ENCODE assay signal across 10 cellular contexts in the genomic region with DNA sequence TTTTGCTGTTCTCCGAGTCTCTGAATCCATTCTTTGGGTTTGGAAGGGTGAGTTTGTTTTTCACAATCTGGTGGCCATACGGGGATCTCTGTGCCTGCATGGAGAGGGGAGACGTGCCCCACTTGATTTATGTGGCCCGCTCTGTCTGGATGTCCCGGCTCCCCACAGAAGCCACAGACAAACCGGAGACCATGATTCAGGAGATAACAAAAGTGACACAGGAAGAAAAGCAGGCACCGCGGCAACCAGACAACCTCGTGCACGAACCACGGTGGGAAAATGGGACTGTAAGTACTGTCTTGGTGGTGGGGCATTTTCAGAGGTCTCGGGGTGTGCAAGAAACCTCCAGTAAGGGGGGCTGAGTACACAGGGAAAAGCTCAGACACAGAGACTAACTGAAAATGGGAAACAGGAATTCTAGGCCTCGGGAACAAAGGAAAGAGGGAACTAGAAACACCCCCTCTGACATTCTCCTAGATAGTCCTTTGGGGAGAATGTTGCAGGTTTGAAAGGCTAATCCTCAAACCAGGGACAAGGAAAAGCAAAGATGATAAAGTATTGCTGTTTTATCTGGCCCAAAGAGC. TPM values are rescaled to one million over a fixed set of nuclear protein-coding genes. Genes with fewer than 3 reads are reported as not detected.
DNase-seq lines count a peak whose midpoint lies in the region; ATAC-seq and TF ChIP-seq lines count a peak whose summit lies in the region.
"Had no signal": no experiment of that assay in that cellular context is flagged by ENCODE, and none has a peak within 500 bp of the region (broad histone marks: within the 10 kb centered on the region; RNA-seq: fewer than 3 reads in every experiment).

No MANE protein-coding gene starts in this region.

- DNase-seq in GM23338 (ENCODE audit: low spot score) (no peak), DMS 273 (lab: John Stamatoyannopoulos, UW; ENCODE audit: unreplicated experiment) (no peak), GM13976 (ENCODE audit: low spot score) (no peak), WTC11 (ENCODE audit: low spot score) (no peak)
- peak; percentile 34 for DNase-seq in activated CD4-positive, alpha-beta T cell treated with anti-CD3 and anti-CD28 coated beads for 48 hours
- DNase-seq in effector CD8-positive, alpha-beta T cell (lab: John Stamatoyannopoulos, UW), result peak; percentile 6
- DNase-seq in stimulated activated CD4-positive, alpha-beta T cell treated with anti-CD3 and anti-CD28 coated beads, Interleukin-4, amount 100 ng/mL, for 1 hour, result peak; percentile 12
- DNase-seq: aorta, NCI-H1105 had no signal

- no peaks in the 10 kb centered on the region for H3K36me3 ChIP-seq in GM23338 (ENCODE audit: insufficient read depth)

- in situ Hi-C loops in GM13976 (cut with MboI; ENCODE audit: low sequenced_read_pairs, unreplicated experiment), result loop anchor here (10.0 kb wide), 1 partner anchor 113 kb away; no protein-coding TSS in a partner anchor

- CTCF ChIA-PET in WTC11 (lab: Charles Lee), result no interaction called here

- H3K27ac ChIP-seq in GM23338 (ENCODE audit: low read depth), result no peak overlapping the region

- H3K4me1 Mint-ChIP-seq in GM23338, result peaks cover 42% of the 10 kb centered on the region
- peaks cover 42% of the 10 kb centered on the region for H3K4me1 Mint-ChIP-seq in WTC11

- H4K20me1 ChIP-seq in GM23338 (replicated peaks; ENCODE audit: insufficient read depth), result no peaks in the 10 kb centered on the region

- no peaks in the 10 kb centered on the region for H3F3A ChIP-seq in GM23338 (replicated peaks; ENCODE audit: low read depth)

- peak overlapping the region; percentile 89 for H2AFZ ChIP-seq in GM23338

- no peaks in the 10 kb centered on the region for H3K79me2 ChIP-seq in GM23338 (replicated peaks; ENCODE audit: insufficient read depth)

- no peak overlapping the region for H3K4me3 ChIP-seq in GM23338

- POLR2A ChIA-PET in WTC11 (lab: Charles Lee), result no interaction called here

- no peaks in the 10 kb centered on the region for H3K9me2 ChIP-seq in GM23338 (ENCODE audit: insufficient read depth)

- H3K27ac Mint-ChIP-seq in GM23338, result no peak overlapping the region
- no peak overlapping the region for H3K27ac Mint-ChIP-seq in WTC11

- H3K4me2 ChIP-seq in GM23338, result no peak overlapping the region

- no peaks in the 10 kb centered on the region; the same call in 2 of the 3 replicates for H3K9me3 Mint-ChIP-seq in GM23338
- no peaks in the 10 kb centered on the region for H3K9me3 Mint-ChIP-seq in WTC11

- TF ChIP-seq CTCF in GM23338 (conservative IDR thresholded peaks at IDR 0.05; ENCODE audit: low read depth in 2 of 2), result no peak
- no peak for TF ChIP-seq CTCF in GM13976 (IDR thresholded peaks at IDR 0.05; ENCODE audit: borderline replicate concordance, control extremely low read depth, extremely low read depth, insufficient read depth, missing control alignments)
- TF ChIP-seq CTCF in WTC11 (IDR thresholded peaks at IDR 0.05), result no peak

- no peaks in the 10 kb centered on the region for H3K27me3 ChIP-seq in GM23338 (ENCODE audit: insufficient read depth)

- H3K27me3 Mint-ChIP-seq in GM23338 (ENCODE audit: insufficient read depth, low read depth, poor library complexity) (peaks cover 13% of the 10 kb centered on the region), WTC11 (ENCODE audit: low read depth) (no peaks in the 10 kb centered on the region; the same call in 1 of the 2 replicates)

- no peaks in the 10 kb centered on the region; the same call in 2 of the 3 replicates for H3K36me3 Mint-ChIP-seq in GM23338 (ENCODE audit: low read depth)
- H3K36me3 Mint-ChIP-seq in WTC11, result no peaks in the 10 kb centered on the region

- H3K4me3 Mint-ChIP-seq in GM23338, result no peak overlapping the region
- H3K4me3 Mint-ChIP-seq in WTC11, result no peak overlapping the region

- H3K4me1 ChIP-seq in GM23338 (ENCODE audit: insufficient read depth), result peaks cover 13% of the 10 kb centered on the region

- ATAC-seq in GM23338, result no peak
- ATAC-seq in GM18861 (IDR thresholded peaks at IDR 0.05; ENCODE audit: unreplicated experiment), result no peak
- no peak for ATAC-seq in WTC11

TF ChIP-seq in GM23338, 12 proteins besides CTCF, POLR2A, EP300 and RAD21 (continues in another document):
- TF ChIP-seq ZNF331 (CRISPR knock-in tag; IDR thresholded peaks at IDR 0.05; ENCODE audit: low read depth) (no peak), POLR2AphosphoS5 (IDR thresholded peaks at IDR 0.05; ENCODE audit: low read depth) (no peak)
- TF ChIP-seq, protein P1, sequence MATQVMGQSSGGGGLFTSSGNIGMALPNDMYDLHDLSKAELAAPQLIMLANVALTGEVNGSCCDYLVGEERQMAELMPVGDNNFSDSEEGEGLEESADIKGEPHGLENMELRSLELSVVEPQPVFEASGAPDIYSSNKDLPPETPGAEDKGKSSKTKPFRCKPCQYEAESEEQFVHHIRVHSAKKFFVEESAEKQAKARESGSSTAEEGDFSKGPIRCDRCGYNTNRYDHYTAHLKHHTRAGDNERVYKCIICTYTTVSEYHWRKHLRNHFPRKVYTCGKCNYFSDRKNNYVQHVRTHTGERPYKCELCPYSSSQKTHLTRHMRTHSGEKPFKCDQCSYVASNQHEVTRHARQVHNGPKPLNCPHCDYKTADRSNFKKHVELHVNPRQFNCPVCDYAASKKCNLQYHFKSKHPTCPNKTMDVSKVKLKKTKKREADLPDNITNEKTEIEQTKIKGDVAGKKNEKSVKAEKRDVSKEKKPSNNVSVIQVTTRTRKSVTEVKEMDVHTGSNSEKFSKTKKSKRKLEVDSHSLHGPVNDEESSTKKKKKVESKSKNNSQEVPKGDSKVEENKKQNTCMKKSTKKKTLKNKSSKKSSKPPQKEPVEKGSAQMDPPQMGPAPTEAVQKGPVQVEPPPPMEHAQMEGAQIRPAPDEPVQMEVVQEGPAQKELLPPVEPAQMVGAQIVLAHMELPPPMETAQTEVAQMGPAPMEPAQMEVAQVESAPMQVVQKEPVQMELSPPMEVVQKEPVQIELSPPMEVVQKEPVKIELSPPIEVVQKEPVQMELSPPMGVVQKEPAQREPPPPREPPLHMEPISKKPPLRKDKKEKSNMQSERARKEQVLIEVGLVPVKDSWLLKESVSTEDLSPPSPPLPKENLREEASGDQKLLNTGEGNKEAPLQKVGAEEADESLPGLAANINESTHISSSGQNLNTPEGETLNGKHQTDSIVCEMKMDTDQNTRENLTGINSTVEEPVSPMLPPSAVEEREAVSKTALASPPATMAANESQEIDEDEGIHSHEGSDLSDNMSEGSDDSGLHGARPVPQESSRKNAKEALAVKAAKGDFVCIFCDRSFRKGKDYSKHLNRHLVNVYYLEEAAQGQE (IDR thresholded peaks at IDR 0.05; ENCODE audit: unreplicated experiment), result no peak

TF ChIP-seq in WTC11, 78 proteins besides CTCF, POLR2A, EP300 and RAD21:
- TF ChIP-seq, protein P2, sequence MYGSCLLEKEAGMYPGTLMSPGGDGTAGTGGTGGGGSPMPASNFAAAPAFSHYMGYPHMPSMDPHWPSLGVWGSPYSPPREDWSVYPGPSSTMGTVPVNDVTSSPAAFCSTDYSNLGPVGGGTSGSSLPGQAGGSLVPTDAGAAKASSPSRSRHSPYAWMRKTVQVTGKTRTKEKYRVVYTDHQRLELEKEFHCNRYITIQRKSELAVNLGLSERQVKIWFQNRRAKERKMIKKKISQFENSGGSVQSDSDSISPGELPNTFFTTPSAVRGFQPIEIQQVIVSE (CRISPR knock-in tag; IDR thresholded peaks at IDR 0.05; ENCODE audit: borderline replicate concordance), result no peak
- TF ChIP-seq ZBTB21 (CRISPR knock-in tag; IDR thresholded peaks at IDR 0.05; ENCODE audit: borderline replicate concordance) (no peak), E2F1 (CRISPR knock-in tag; IDR thresholded peaks at IDR 0.05) (no peak)

RNA-seq across cellular contexts. Expression of gene ZNF318, which starts 22.1 kb away (rescaled TPM):
- total RNA-seq in GM23338 (2014; rRNA removed; shearing (Covaris generic)), result 13.4 and 19.5 TPM in 2 replicates
- 8.7 and 10.5 TPM in 2 replicates for polyA plus RNA-seq in GM23338 (2016; fragmentation: Nextera tagmentation; extraction: Ambion mirVana)
- total RNA-seq in WTC11 (2021), result 19.0 to 24.3 TPM (median 19.7 TPM) in 3 replicates

RNA-seq across cellular contexts. Expression of gene ABCC10, which starts 35.8 kb away (rescaled TPM):
- total RNA-seq in GM23338 (2014; rRNA removed; shearing (Covaris generic)), result 16.7 and 16.9 TPM in 2 replicates
- polyA plus RNA-seq in GM23338 (2016; fragmentation: Nextera tagmentation; extraction: Ambion mirVana), result 17.5 and 18.9 TPM in 2 replicates
- total RNA-seq in WTC11 (2021), result 23.8 to 26.6 TPM (median 25.5 TPM) in 3 replicates

Comparison
In these comparisons a context has a peak if more than half of its experiments do, and no peak if none do; other contexts are left out.
1. DNase-seq: peak in activated CD4-positive, alpha-beta T cell treated with anti-CD3 and anti-CD28 coated beads for 48 hours (single experiment), effector CD8-positive, alpha-beta T cell (single experiment) and stimulated activated CD4-positive, alpha-beta T cell treated with anti-CD3 and anti-CD28 coated beads, Interleukin-4, amount 100 ng/mL, for 1 hour (single experiment); none in GM23338 (single experiment), DMS 273 (single experiment), GM13976 (single experiment) and WTC11 (single experiment).